8 cellular contexts compared by ENCODE assay signal in the genomic region with DNA sequence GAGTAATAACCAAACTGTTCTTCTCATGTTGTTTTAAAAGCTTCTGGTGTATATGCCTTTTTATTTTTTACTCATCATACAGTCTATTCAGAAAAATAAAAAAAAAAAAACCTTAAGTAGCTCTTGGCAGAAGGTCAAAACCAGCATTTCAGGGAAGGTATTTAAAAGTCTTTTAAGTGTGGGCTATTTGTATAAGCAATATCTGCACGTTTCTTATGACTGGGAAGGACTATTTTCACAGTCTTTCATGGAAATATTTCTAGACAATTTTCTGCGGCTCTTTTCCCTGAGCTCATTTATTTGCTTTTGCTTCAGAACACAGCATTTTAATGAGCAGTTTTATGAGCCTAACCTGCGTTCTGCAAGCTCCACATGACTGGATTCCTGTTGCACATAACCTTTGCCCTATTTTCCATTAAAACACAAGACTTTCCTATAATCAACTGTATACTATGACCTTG.
DNase-seq lines count a peak whose midpoint lies in the region; ATAC-seq, FAIRE-seq and TF ChIP-seq lines count a peak whose summit lies in the region.

No MANE protein-coding gene starts in this region.

- H3K4me2 ChIP-seq in OCI-LY7 (ENCODE audit: low read length): peak overlapping the region; percentile 58
- H3K4me2 ChIP-seq in endothelial cell of umbilical vein (ENCODE audit: insufficient read depth, low read length): peak overlapping the region; percentile 97
- H3K4me2 ChIP-seq in smooth muscle cell: peak overlapping the region; percentile 83
- H3K4me2 ChIP-seq in MM.1S (ENCODE audit: low read depth, low read length): no peak overlapping the region

- TF ChIP-seq CTCF in HFF-Myc (IDR thresholded peaks at IDR 0.05; ENCODE audit: low read depth, low read length, missing control alignments): no peak
- TF ChIP-seq CTCF in OCI-LY7 (conservative IDR thresholded peaks at IDR 0.05; ENCODE audit: low read length): no peak
- TF ChIP-seq CTCF in endothelial cell of umbilical vein (IDR thresholded peaks at IDR 0.05; ENCODE audit: extremely low read depth in 1 of 2, insufficient read depth in 1 of 2, low read depth in 1 of 2, low read length in 2 of 2): no peak
- TF ChIP-seq CTCF in smooth muscle cell (IDR thresholded peaks at IDR 0.05; ENCODE audit: borderline replicate concordance, insufficient read depth, poor library complexity, severe bottlenecking): no peak
- no peak for TF ChIP-seq CTCF in MM.1S (IDR thresholded peaks at IDR 0.05; ENCODE audit: low read length)

- peaks cover 36% of the 10 kb centered on the region for H3K4me1 ChIP-seq in OCI-LY7 (ENCODE audit: insufficient read depth, low read length, poor library complexity, severe bottlenecking)
- peaks cover 48% of the 10 kb centered on the region for H3K4me1 ChIP-seq in endothelial cell of umbilical vein (ENCODE audit: control insufficient read depth, extremely low read depth, insufficient read depth, low read length)
- peaks cover 66% of the 10 kb centered on the region for H3K4me1 ChIP-seq in smooth muscle cell (ENCODE audit: low read depth)
- peaks cover 23% of the 10 kb centered on the region for H3K4me1 ChIP-seq in MM.1S (ENCODE audit: low read length)

- H3K4me3 Mint-ChIP-seq in stimulated activated naive CD8-positive, alpha-beta T cell treated with anti-CD3 and anti-CD28 coated beads, Interleukin-15, amount 100 ng/mL, for 72 hours: peak overlapping the region in 1 of 2 donors; percentile 67

- no peak overlapping the region for H3K27ac Mint-ChIP-seq in stimulated activated naive CD8-positive, alpha-beta T cell treated with anti-CD3 and anti-CD28 coated beads, Interleukin-15, amount 100 ng/mL, for 72 hours

- CTCF ChIA-PET in OCI-LY7 (lab: Charles Lee; ENCODE audit: unreplicated experiment): interaction anchor here (0.6 to 0.8 kb wide), 2 partner anchors 35 to 535 kb away, joined by 3 read pairs; no protein-coding TSS in a partner anchor
- CTCF ChIA-PET in endothelial cell of umbilical vein (lab: Charles Lee): interaction anchor here (0.8 to 3.8 kb wide), 15 partner anchors 9 to 357 kb away, joined by 3 to 36 read pairs (median 4); no protein-coding TSS in a partner anchor

- intact Hi-C loops in OCI-LY7 (cut with micrococcal nuclease; ENCODE audit: unreplicated experiment): loop anchor here (2.0 kb wide), 2 partner anchors 21 to 39 kb away; no protein-coding TSS in a partner anchor
- intact Hi-C loops in endothelial cell of umbilical vein (cut with micrococcal nuclease): loop anchor here (1.0 kb wide), 3 partner anchors 24 to 104 kb away; no protein-coding TSS in a partner anchor

- H2AFZ ChIP-seq in OCI-LY7 (ENCODE audit: low read length) (peak overlapping the region; percentile 96), endothelial cell of umbilical vein (ENCODE audit: low read depth, low read length) (no peak overlapping the region), smooth muscle cell (ENCODE audit: low read depth) (no peak overlapping the region), MM.1S (ENCODE audit: low read length) (no peak overlapping the region)

- dilution Hi-C loops in endothelial cell of umbilical vein (cut with MboI; ENCODE audit: extremely low pct_ligation_motif_present, low sequenced_read_pairs): no loop called here

- H3K9ac ChIP-seq in endothelial cell of umbilical vein (replicated peaks; ENCODE audit: extremely low read depth, insufficient read depth, low read length) (peak overlapping the region; percentile 87), smooth muscle cell (ENCODE audit: low read depth) (peak overlapping the region; percentile 95), MM.1S (ENCODE audit: low read length) (no peak overlapping the region)

- DNase-seq in HFF-Myc (ENCODE audit: extremely low read depth, low read depth) (peak; percentile 44), OCI-LY7 (ENCODE audit: low spot score) (no peak), endothelial cell of umbilical vein (ENCODE audit: low read depth, low spot score) (peak; percentile 90), smooth muscle cell (lab: John Stamatoyannopoulos, UW; ENCODE audit: unreplicated experiment) (no peak), MM.1S (no peak)
- no peak for DNase-seq in stimulated activated naive CD8-positive, alpha-beta T cell treated with anti-CD3 and anti-CD28 coated beads, Interleukin-15, amount 100 ng/mL, for 72 hours

- H3F3A ChIP-seq in smooth muscle cell (ENCODE audit: low read depth) (peaks cover 55% of the 10 kb centered on the region), MM.1S (ENCODE audit: insufficient read depth, low read length) (peaks cover 15% of the 10 kb centered on the region)

- no peaks in the 10 kb centered on the region for H3K36me3 ChIP-seq in OCI-LY7 (ENCODE audit: insufficient read depth, low read length)
- H3K36me3 ChIP-seq in endothelial cell of umbilical vein (ENCODE audit: control insufficient read depth in 2 of 2, extremely low read depth in 1 of 2, insufficient read depth in 2 of 2, low read length in 2 of 2): no peaks in the 10 kb centered on the region
- H3K36me3 ChIP-seq in smooth muscle cell (ENCODE audit: low read depth): no peaks in the 10 kb centered on the region
- H3K36me3 ChIP-seq in MM.1S (replicated peaks; ENCODE audit: insufficient read depth, low read length): no peaks in the 10 kb centered on the region

- ATAC-seq in HG02623 (IDR thresholded peaks at IDR 0.05; ENCODE audit: unreplicated experiment) (no peak), GM18505 (IDR thresholded peaks at IDR 0.05; ENCODE audit: unreplicated experiment) (no peak)
- ATAC-seq in stimulated activated naive CD8-positive, alpha-beta T cell treated with anti-CD3 and anti-CD28 coated beads, Interleukin-15, amount 100 ng/mL, for 72 hours: no peak

- H3K79me2 ChIP-seq in OCI-LY7 (ENCODE audit: insufficient read depth, low read depth, low read length): no peaks in the 10 kb centered on the region
- no peaks in the 10 kb centered on the region for H3K79me2 ChIP-seq in endothelial cell of umbilical vein (ENCODE audit: control insufficient read depth, insufficient read depth, low read length)
- H3K79me2 ChIP-seq in smooth muscle cell (ENCODE audit: low read depth): no peaks in the 10 kb centered on the region
- H3K79me2 ChIP-seq in MM.1S (ENCODE audit: low read length): no peaks in the 10 kb centered on the region

- H3K27me3 Mint-ChIP-seq in stimulated activated naive CD8-positive, alpha-beta T cell treated with anti-CD3 and anti-CD28 coated beads, Interleukin-15, amount 100 ng/mL, for 72 hours: no peaks in the 10 kb centered on the region

- H3K27me3 ChIP-seq in endothelial cell of umbilical vein (ENCODE audit: control insufficient read depth in 2 of 2, insufficient read depth in 2 of 2, low read length in 2 of 2) (no peaks in the 10 kb centered on the region), smooth muscle cell (ENCODE audit: low read depth) (no peaks in the 10 kb centered on the region), MM.1S (replicated peaks; ENCODE audit: insufficient read depth, low read length) (no peaks in the 10 kb centered on the region; the same call in 1 of the 2 replicates)

- peaks cover 45% of the 10 kb centered on the region for H3K4me1 Mint-ChIP-seq in stimulated activated naive CD8-positive, alpha-beta T cell treated with anti-CD3 and anti-CD28 coated beads, Interleukin-15, amount 100 ng/mL, for 72 hours

- no peaks in the 10 kb centered on the region for H3K9me3 Mint-ChIP-seq in stimulated activated naive CD8-positive, alpha-beta T cell treated with anti-CD3 and anti-CD28 coated beads, Interleukin-15, amount 100 ng/mL, for 72 hours

- no peaks in the 10 kb centered on the region for H3K9me2 ChIP-seq in OCI-LY7 (ENCODE audit: insufficient read depth, low read length)
- no peaks in the 10 kb centered on the region for H3K9me2 ChIP-seq in MM.1S (replicated peaks; ENCODE audit: insufficient read depth, low read length)

- H3K27ac ChIP-seq in OCI-LY7 (ENCODE audit: low read depth, low read length, poor library complexity, severe bottlenecking) (no peak overlapping the region), endothelial cell of umbilical vein (ENCODE audit: insufficient read depth, low read depth, low read length) (peak overlapping the region; percentile 95), smooth muscle cell (ENCODE audit: low read depth) (peak overlapping the region; percentile 99), MM.1S (ENCODE audit: low read length) (no peak overlapping the region)

- H3K9me1 ChIP-seq in endothelial cell of umbilical vein (replicated peaks; ENCODE audit: control insufficient read depth, extremely low read depth, insufficient read depth, low read length): no peaks in the 10 kb centered on the region

- BruUV-seq in OCI-LY7 (replicated peaks; lab: Mats Ljungman, UMichigan): no TSS peak
- no TSS peak for BruUV-seq in endothelial cell of umbilical vein (replicated peaks; lab: Mats Ljungman, UMichigan)

- no peak overlapping the region for H3K4me3 ChIP-seq in HFF-Myc (replicated peaks; ENCODE audit: low read depth, low read length)
- H3K4me3 ChIP-seq in OCI-LY7 (ENCODE audit: low read depth, low read length, poor library complexity, severe bottlenecking): peak overlapping the region; percentile 37
- peak overlapping the region in 1 of 3 experiments; percentile 38 for H3K4me3 ChIP-seq in endothelial cell of umbilical vein (replicated peaks in 1 of 3; ENCODE audit: insufficient read depth in 1 of 3, low read depth in 1 of 3, low read length in 3 of 3)
- peak overlapping the region; percentile 34 for H3K4me3 ChIP-seq in smooth muscle cell
- H3K4me3 ChIP-seq in MM.1S (ENCODE audit: low read length): no peak overlapping the region

- H3K9me3 ChIP-seq in OCI-LY7 (ENCODE audit: low read length) (no peaks in the 10 kb centered on the region), endothelial cell of umbilical vein (replicated peaks; ENCODE audit: control insufficient read depth, insufficient read depth, low read length) (no peaks in the 10 kb centered on the region), smooth muscle cell (replicated peaks; ENCODE audit: low read depth) (no peaks in the 10 kb centered on the region), MM.1S (replicated peaks; ENCODE audit: insufficient read depth, low read length) (no peaks in the 10 kb centered on the region)

- 2% methylated on average over 3 of the region's 3 CpGs for WGBS in smooth muscle cell (ENCODE audit: low lambda C conversion rate)

- H4K20me1 ChIP-seq in OCI-LY7 (ENCODE audit: insufficient read depth, low read length) (no peaks in the 10 kb centered on the region), endothelial cell of umbilical vein (replicated peaks; ENCODE audit: control insufficient read depth, extremely low read depth, insufficient read depth, low read length) (no peaks in the 10 kb centered on the region), smooth muscle cell (ENCODE audit: low read depth) (no peaks in the 10 kb centered on the region), MM.1S (ENCODE audit: insufficient read depth, low read length) (no peaks in the 10 kb centered on the region)

- FAIRE-seq in endothelial cell of umbilical vein (lab: Jason Lieb, UNC): peak; percentile 77

- TF ChIP-seq POLR2A in endothelial cell of umbilical vein (IDR thresholded peaks at IDR 0.05; ENCODE audit: low read depth, low read length) (no peak), GM18505 (IDR thresholded peaks at IDR 0.05; ENCODE audit: borderline replicate concordance, extremely low read depth, insufficient read depth, insufficient read length) (no peak)

- POLR2A ChIA-PET in OCI-LY7 (lab: Charles Lee): interaction anchor here (0.5 to 5.8 kb wide), 18 partner anchors 8 to 393 kb away, joined by 3 to 34 read pairs (median 5); no protein-coding TSS in a partner anchor
- POLR2A ChIA-PET in endothelial cell of umbilical vein (lab: Charles Lee): interaction anchor here (0.7 to 1.8 kb wide), 3 partner anchors 15 to 581 kb away, joined by 4 to 12 read pairs (median 7); no protein-coding TSS in a partner anchor

Comparison
In these comparisons a context has a peak if more than half of its experiments do, and no peak if none do; other contexts are left out.
1. DNase-seq: peak in HFF-Myc (single experiment) and endothelial cell of umbilical vein (single experiment); none in OCI-LY7 (single experiment), smooth muscle cell (single experiment), MM.1S (single experiment) and stimulated activated naive CD8-positive, alpha-beta T cell treated with anti-CD3 and anti-CD28 coated beads, Interleukin-15, amount 100 ng/mL, for 72 hours (0 of 2).
2. H3K4me3 ChIP-seq: peak in OCI-LY7 (single experiment) and smooth muscle cell (single experiment); none in HFF-Myc (single experiment) and MM.1S (single experiment).
3. H3K27ac ChIP-seq: peak in endothelial cell of umbilical vein (single experiment) and smooth muscle cell (single experiment); none in OCI-LY7 (single experiment) and MM.1S (single experiment).